ENCODE assay signal across 18 cellular contexts in genomic region chr17:71052971-71053370, GRCh38.
DNase-seq lines count a peak whose midpoint lies in the region; FAIRE-seq and TF ChIP-seq lines count a peak whose summit lies in the region.
"Had no signal": no experiment of that assay in that cellular context is flagged by ENCODE, and none has a peak within 500 bp of the region (broad histone marks: within the 10 kb centered on the region; RNA-seq: fewer than 3 reads in every experiment).

No MANE protein-coding gene starts in this region.

- FAIRE-seq in H54 (lab: Jason Lieb, UNC) (no peak), kidney (lab: Jason Lieb, UNC) (no peak)
- FAIRE-seq: GM19239 had no signal

- intact Hi-C loops in kidney (cut with DNase I): no loop called here

- TF ChIP-seq POLR2A in H54 (IDR thresholded peaks at IDR 0.05; ENCODE audit: low read depth, low read length): no peak

- H3K9ac ChIP-seq in kidney (ENCODE audit: low read length in 2 of 2): no peak overlapping the region
- H3K9ac ChIP-seq: BLaER1 treated with 17β-estradiol and CSF1 and Interleukin-3, amounts not matched to agents 10 nM and 100 nM had no signal

- H3K4me1 ChIP-seq in kidney (ENCODE audit: control insufficient read depth in 1 of 2, insufficient read depth in 1 of 2, low read depth in 1 of 2, low read length in 2 of 2): no peaks in the 10 kb centered on the region
- H3K4me1 ChIP-seq: HAP-1 had no signal

- H3K9me3 ChIP-seq in kidney (ENCODE audit: control insufficient read depth in 1 of 2, low read length in 2 of 2): no peaks in the 10 kb centered on the region
- H3K9me3 ChIP-seq: HAP-1 had no signal

- DNase-seq in NCI-H146 (lab: John Stamatoyannopoulos, UW) (peak; percentile 3), NCI-H146 treated with DMSO at 0.1 percent for 48 hours (lab: John Stamatoyannopoulos, UW; ENCODE audit: unreplicated experiment) (no peak), NCI-H446 treated with DMSO at 0.1 percent for 48 hours (lab: John Stamatoyannopoulos, UW) (peak; percentile 32), inferior parietal cortex (ENCODE audit: extremely low spot score) (peak; percentile 29), smooth muscle cell of the brain vasculature (ENCODE audit: low read depth, low spot score) (peak; percentile 57), H54 (ENCODE audit: insufficient read length, low spot score) (no peak), ureter (ENCODE audit: low spot score) (no peak), kidney (no peak)
- DNase-seq: AML-193; CD4-positive, CD25-positive, alpha-beta regulatory T cell; DMS53; GF-D8; GOT3; HFFc6 had no signal

- H3K27ac ChIP-seq in kidney (ENCODE audit: low read depth in 2 of 2, low read length in 2 of 2): no peak overlapping the region
- H3K27ac ChIP-seq: 22Rv1; BLaER1 treated with 17β-estradiol and CSF1 and Interleukin-3, amounts not matched to agents 10 nM and 100 nM had no signal

- no peak for TF ChIP-seq CTCF in kidney (IDR thresholded peaks at IDR 0.05; ENCODE audit: borderline replicate concordance, extremely low read depth, insufficient read depth)

- H3K36me3 ChIP-seq in kidney (ENCODE audit: control insufficient read depth in 1 of 2, insufficient read depth in 2 of 2, low read length in 2 of 2): no peaks in the 10 kb centered on the region
- H3K36me3 ChIP-seq: BLaER1 treated with 17β-estradiol and CSF1 and Interleukin-3, amounts not matched to agents 10 nM and 100 nM; HAP-1 had no signal

- H3K4me3 ChIP-seq in kidney (ENCODE audit: low read length in 2 of 2): no peak overlapping the region
- H3K4me3 ChIP-seq: BLaER1 treated with 17β-estradiol and CSF1 and Interleukin-3, amounts not matched to agents 10 nM and 100 nM; HAP-1 had no signal

Comparison
In these comparisons a context has a peak if more than half of its experiments do, and no peak if none do; other contexts are left out.
1. DNase-seq: peak in NCI-H146 (single experiment), NCI-H446 treated with DMSO at 0.1 percent for 48 hours (single experiment), inferior parietal cortex (single experiment) and smooth muscle cell of the brain vasculature (single experiment); none in NCI-H146 treated with DMSO at 0.1 percent for 48 hours (single experiment), H54 (single experiment), ureter (single experiment) and kidney (single experiment).